9 cellular contexts compared by ENCODE assay signal in the genomic region with DNA sequence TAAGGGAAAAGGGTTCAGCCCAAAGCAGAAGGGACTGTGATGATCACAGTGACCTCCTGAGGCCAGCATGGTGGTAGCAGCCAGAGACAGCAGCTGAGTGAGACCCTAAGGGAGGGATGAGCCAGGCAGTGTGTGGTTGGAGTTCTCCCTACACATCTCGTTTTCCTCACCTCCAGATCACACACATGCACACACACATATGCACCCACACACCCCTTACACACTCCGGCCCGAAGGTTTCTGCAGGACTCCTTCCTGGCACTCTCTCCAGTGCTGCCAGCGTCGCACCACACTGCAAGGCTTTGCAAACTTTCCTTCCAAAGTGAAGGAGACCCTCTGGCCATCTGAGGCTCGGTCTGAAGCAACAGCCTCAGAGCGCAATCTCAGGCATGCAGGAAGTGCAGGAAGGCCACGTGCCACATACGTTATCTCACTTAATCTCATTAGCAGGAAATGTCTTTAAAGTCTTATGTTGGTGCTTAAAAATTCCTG. TPM values are rescaled to one million over a fixed set of nuclear protein-coding genes. Genes with fewer than 3 reads are reported as not detected.
DNase-seq lines count a peak whose midpoint lies in the region; ATAC-seq and TF ChIP-seq lines count a peak whose summit lies in the region.
"Had no signal": no experiment of that assay in that cellular context is flagged by ENCODE, and none has a peak within 500 bp of the region (broad histone marks: within the 10 kb centered on the region; RNA-seq: fewer than 3 reads in every experiment).

No MANE protein-coding gene starts in this region.

- no peaks in the 10 kb centered on the region for H3K27me3 ChIP-seq in right lobe of liver

- H3K27ac ChIP-seq in right lobe of liver = peak overlapping the region in 1 of 3 donors; percentile 13

- 52% methylated on average over 9 of the region's 9 CpGs for WGBS in right lobe of liver (ENCODE audit: insufficient coverage, low coverage, low lambda C conversion rate, missing lambda C conversion rate)

- peak; percentile 27 for TF ChIP-seq CTCF in CD14-positive monocyte (IDR thresholded peaks at IDR 0.05)
- peak; percentile 21; the same call in 1 of the 2 replicates for TF ChIP-seq CTCF in HFFc6 (IDR thresholded peaks at IDR 0.05)
- peak in 3 of 4 donors; percentile 10 to 25 (median 21) for TF ChIP-seq CTCF in right lobe of liver (IDR thresholded peaks at IDR 0.05)

- H3K4me3 Mint-ChIP-seq in CD14-positive monocyte (peak overlapping the region; percentile 64 to 88), HFFc6 (no peak overlapping the region)

- peaks cover 0 to 35% (median 17%) of the 10 kb centered on the region in 4 donors for H3K4me1 ChIP-seq in right lobe of liver

- H3K4me3 ChIP-seq in right lobe of liver = no peak overlapping the region

- H3K9me3 ChIP-seq in right lobe of liver = no peaks in the 10 kb centered on the region

- ATAC-seq in right lobe of liver (no peak), GM18858 (IDR thresholded peaks at IDR 0.05; ENCODE audit: unreplicated experiment) (no peak), GM19324 (IDR thresholded peaks at IDR 0.05; ENCODE audit: low FRiP score, unreplicated experiment) (no peak), GM21515 (IDR thresholded peaks at IDR 0.05; ENCODE audit: unreplicated experiment) (no peak)

- H3K9me3 Mint-ChIP-seq in CD14-positive monocyte (peaks cover 0 to 2% (median 0%) of the 10 kb centered on the region in 7 donors), HFFc6 (no peaks in the 10 kb centered on the region)

- H3K36me3 ChIP-seq in right lobe of liver = no peaks in the 10 kb centered on the region

- H3K4me1 Mint-ChIP-seq in CD14-positive monocyte (peaks cover 11% of the 10 kb centered on the region), HFFc6 (ENCODE audit: low read depth) (no peaks in the 10 kb centered on the region; the same call in 1 of the 2 replicates)

- H3K27me3 Mint-ChIP-seq in CD14-positive monocyte (ENCODE audit: low read depth in 3 of 3) (peaks cover 3 to 5% (median 3%) of the 10 kb centered on the region in 3 donors), HFFc6 (ENCODE audit: insufficient read depth) (peaks cover 25% of the 10 kb centered on the region)

- no peak for TF ChIP-seq POLR2A in right lobe of liver (IDR thresholded peaks at IDR 0.05)

- H3K36me3 Mint-ChIP-seq in CD14-positive monocyte (no peaks in the 10 kb centered on the region), HFFc6 (ENCODE audit: low read depth) (no peaks in the 10 kb centered on the region)

- intact Hi-C loops in CD14-positive monocyte (cut with micrococcal nuclease) = no loop called here
- intact Hi-C loops in right lobe of liver (cut with DNase I) = no loop called here

- DNase-seq in CD14-positive monocyte (ENCODE audit: low spot score) (no peak), HFFc6 (peak; percentile 10), amniotic epithelial cell (ENCODE audit: low read depth) (peak; percentile 59), right lobe of liver (no peak), NCI-H2196 treated with DMSO at 0.1 percent for 48 hours (lab: John Stamatoyannopoulos, UW; ENCODE audit: unreplicated experiment) (no peak)
- DNase-seq: hypothalamus had no signal

- H3K27ac Mint-ChIP-seq in CD14-positive monocyte (peak overlapping the region in 2 of 7 donors; percentile 6 to 43), HFFc6 (no peak overlapping the region)

RNA-seq across cellular contexts. Expression of a gene that starts 26.9 kb away (rescaled TPM):
- 10 to 100 TPM; 11.3 to 13.2 TPM for polyA plus RNA-seq in CD14-positive monocyte
- 1 to 10 TPM; 1.1 to 2.9 (median 1.8) TPM for total RNA-seq in HFFc6 (2021; fragmentation: NEBNext Ultra II Directional; extraction: Animal tissue kit (Norgen Biotek cat#: 25700))
- 10 to 100 TPM in 4 of 6 experiments, 1 to 10 TPM in 2; 5.7 to 22.1 (median 12.2) TPM for total RNA-seq in right lobe of liver

Comparison
In these comparisons a context has a peak if more than half of its experiments do, and no peak if none do; other contexts are left out.
1. DNase-seq: peak in HFFc6 (single experiment) and amniotic epithelial cell (single experiment); none in CD14-positive monocyte (single experiment), right lobe of liver (0 of 3) and NCI-H2196 treated with DMSO at 0.1 percent for 48 hours (single experiment).
2. Peak in every context shown above with its lines, with median percentiles within 50 percentile points of each other: CTCF ChIP-seq.